In the genomic region with DNA sequence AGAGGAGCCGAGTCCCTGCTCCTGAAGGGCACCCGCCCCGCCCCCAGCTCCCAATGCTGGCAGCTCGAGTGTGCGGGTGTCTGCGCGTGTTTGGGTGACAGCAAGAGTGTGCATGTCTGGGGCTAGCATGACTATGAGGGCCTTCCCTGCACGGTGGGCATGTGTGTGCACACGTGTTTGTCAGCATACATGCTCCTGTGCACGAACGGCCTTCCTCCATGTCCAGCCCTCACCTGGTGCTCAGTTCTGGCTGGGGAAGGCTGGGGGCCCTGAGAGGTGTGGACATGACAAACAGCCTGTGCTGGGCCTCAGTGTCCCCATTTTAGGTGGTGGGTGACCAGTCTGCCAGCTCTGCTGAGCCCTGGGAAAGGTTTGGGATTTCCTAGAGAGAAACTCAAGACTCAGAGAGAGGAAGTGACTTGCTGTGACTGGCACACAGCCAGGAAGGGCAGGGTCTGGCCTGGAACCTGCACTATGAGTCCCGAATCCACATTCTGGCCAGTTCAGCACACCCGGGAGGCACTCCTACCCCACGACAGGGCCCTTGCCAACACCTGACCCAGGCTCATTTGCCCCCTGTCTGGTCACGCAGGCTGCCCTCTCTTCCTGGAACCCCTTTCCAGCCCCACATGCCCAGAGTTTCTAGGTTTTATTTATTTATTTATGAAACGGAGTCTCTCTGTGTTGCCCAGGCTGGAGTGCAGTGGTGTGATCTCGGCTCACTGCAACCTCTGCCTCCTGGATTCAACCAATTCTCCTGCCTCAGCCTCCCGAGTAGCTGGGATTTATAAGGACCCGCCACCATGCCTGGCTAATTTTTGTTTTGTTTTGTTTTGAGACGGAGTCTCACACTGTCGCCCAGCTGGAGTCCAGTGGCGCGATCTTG, we compare ENCODE assay signal across 1 cellular context.
TF ChIP-seq lines count a peak whose summit lies in the region.

No MANE protein-coding gene starts in this region.

TF ChIP-seq in HepG2, 621 proteins besides CTCF, POLR2A, EP300 and RAD21:
- TF ChIP-seq, protein P1, sequence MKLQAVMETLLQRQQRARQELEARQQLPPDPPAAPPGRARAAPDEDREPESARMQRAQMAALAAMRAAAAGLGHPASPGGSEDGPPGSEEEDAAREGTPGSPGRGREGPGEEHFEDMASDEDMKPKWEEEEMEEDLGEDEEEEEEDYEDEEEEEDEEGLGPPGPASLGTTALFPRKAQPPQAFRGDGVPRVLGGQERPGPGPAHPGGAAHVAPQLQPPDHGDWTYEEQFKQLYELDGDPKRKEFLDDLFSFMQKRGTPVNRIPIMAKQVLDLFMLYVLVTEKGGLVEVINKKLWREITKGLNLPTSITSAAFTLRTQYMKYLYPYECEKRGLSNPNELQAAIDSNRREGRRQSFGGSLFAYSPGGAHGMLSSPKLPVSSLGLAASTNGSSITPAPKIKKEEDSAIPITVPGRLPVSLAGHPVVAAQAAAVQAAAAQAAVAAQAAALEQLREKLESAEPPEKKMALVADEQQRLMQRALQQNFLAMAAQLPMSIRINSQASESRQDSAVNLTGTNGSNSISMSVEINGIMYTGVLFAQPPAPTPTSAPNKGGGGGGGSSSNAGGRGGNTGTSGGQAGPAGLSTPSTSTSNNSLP (IDR thresholded peaks at IDR 0.05; ENCODE audit: low read depth, low read length), result no peak
- TF ChIP-seq MNT (IDR thresholded peaks at IDR 0.05) (peak; percentile 61), BCL6 (CRISPR knock-in tag; IDR thresholded peaks at IDR 0.05) (peak; percentile 33; the same call in 1 of the 2 replicates)
